Comparison of ENCODE assay signal across 8 cellular contexts in the genomic region with DNA sequence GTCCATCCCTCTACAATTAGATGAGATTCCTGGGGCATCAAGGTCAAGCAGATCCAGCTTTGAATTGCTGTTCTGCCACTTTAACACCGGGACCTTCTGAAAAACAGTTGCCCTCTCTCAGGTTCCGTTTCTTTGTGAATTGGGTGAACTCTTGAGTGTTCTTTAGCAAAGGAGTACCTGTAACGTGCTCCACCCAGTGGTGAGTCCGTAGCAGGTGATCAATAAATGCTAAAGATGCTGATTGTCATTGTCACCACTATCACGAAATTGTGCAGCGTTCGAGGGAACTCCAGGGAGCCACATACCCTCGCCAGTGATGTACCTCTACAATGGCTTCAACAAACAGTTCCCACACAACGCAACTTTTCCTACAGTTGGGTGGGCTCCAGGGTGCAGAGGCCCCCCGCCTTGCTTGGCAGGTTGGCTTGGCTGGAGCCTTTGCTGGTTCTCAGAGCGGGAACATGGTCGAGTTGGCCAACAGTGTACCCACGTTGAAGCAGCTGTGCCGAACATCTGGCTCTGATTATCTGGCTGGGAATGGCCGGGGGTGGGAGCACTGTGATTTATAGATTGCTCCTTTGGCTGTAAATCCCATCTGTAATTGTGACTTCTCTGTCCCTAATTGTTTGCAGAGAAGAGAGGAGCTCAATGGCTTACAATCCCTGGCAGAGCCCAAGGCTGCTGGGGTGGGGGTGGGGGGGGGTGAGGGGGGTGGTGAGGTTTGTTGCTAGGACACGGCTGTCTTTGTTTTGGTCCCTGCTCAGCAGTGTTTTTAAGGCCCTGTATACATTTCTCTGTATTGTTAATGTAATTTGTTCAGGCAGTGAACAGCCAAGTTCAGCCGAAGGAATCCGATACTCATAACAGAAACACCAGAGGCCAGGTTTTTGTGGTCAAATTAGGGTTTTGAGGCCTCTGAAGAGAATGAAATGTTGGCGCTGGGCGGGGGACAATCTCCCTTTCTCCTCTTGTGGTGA.
DNase-seq lines count a peak whose midpoint lies in the region; ATAC-seq, FAIRE-seq and TF ChIP-seq lines count a peak whose summit lies in the region.

No MANE protein-coding gene starts in this region.

- H3K27me3 Mint-ChIP-seq in glutamatergic neuron (ENCODE audit: unreplicated experiment): peaks cover 1% of the 10 kb centered on the region

- H3K36me3 Mint-ChIP-seq in glutamatergic neuron (ENCODE audit: unreplicated experiment): no peaks in the 10 kb centered on the region

- TF ChIP-seq CTCF in glutamatergic neuron (IDR thresholded peaks at IDR 0.05; ENCODE audit: partially characterized antibody, unreplicated experiment) (no peak), D721Med (IDR thresholded peaks at IDR 0.05; ENCODE audit: insufficient read depth, missing control alignments) (no peak)

- H3K9ac ChIP-seq in stomach smooth muscle (ENCODE audit: low read length in 2 of 2): peak overlapping the region; percentile 42 to 58

- H3K9me3 ChIP-seq in HAP-1: no peaks in the 10 kb centered on the region
- H3K9me3 ChIP-seq in stomach smooth muscle (ENCODE audit: control insufficient read depth in 2 of 2, low read length in 2 of 2): no peaks in the 10 kb centered on the region

- ATAC-seq in SK-N-SH treated with all-trans-retinoic acid at 6 μM for 48 hours (peak; percentile 94), GM21717 (IDR thresholded peaks at IDR 0.05; ENCODE audit: unreplicated experiment) (no peak)

- DNase-seq in HAP-1 (ENCODE audit: low spot score in 2 of 2) (peak; percentile 87 to 99), hippocampal formation (lab: John Stamatoyannopoulos, UW) (peak; percentile 65 to 87), glutamatergic neuron (no peak), D721Med (ENCODE audit: insufficient read length, low spot score) (no peak)
- no peak for DNase-seq in NK-92 treated with Interleukin-12 subunit alpha and Interleukin-12 subunit beta, amount 100 ng/mL, for 24 hours (lab: John Stamatoyannopoulos, UW)

- no peaks in the 10 kb centered on the region for H3K27me3 ChIP-seq in HAP-1 (ENCODE audit: low read depth)
- H3K27me3 ChIP-seq in stomach smooth muscle (ENCODE audit: control insufficient read depth in 1 of 2, insufficient read depth in 2 of 2, low read length in 2 of 2): no peaks in the 10 kb centered on the region

- in situ Hi-C loops in HAP-1 (cut with MboI; ENCODE audit: low sequenced_read_pairs): no loop called here

- FAIRE-seq in D721Med (lab: Jason Lieb, UNC): no peak

- no peak overlapping the region for H3K4me3 Mint-ChIP-seq in glutamatergic neuron (ENCODE audit: unreplicated experiment)

- no peaks in the 10 kb centered on the region for H3K9me3 Mint-ChIP-seq in glutamatergic neuron (ENCODE audit: unreplicated experiment)

- H3K4me1 Mint-ChIP-seq in glutamatergic neuron (ENCODE audit: low read depth, unreplicated experiment): peaks cover 8% of the 10 kb centered on the region

- no peak overlapping the region for H3K27ac Mint-ChIP-seq in glutamatergic neuron (ENCODE audit: unreplicated experiment)

- peak overlapping the region; percentile 81 for H3K27ac ChIP-seq in stomach smooth muscle (ENCODE audit: low read length)

- H3K4me3 ChIP-seq in HAP-1 (peak overlapping the region; percentile 3; the same call in 1 of the 2 replicates), stomach smooth muscle (ENCODE audit: low read length in 2 of 2) (peak overlapping the region; percentile 51 to 61)

- no peaks in the 10 kb centered on the region; the same call in 1 of the 2 replicates for H3K36me3 ChIP-seq in HAP-1 (replicated peaks)
- no peaks in the 10 kb centered on the region for H3K36me3 ChIP-seq in stomach smooth muscle (ENCODE audit: control insufficient read depth in 2 of 2, insufficient read depth in 2 of 2, low read length in 2 of 2)

- peaks cover 30% of the 10 kb centered on the region for H3K4me1 ChIP-seq in HAP-1
- H3K4me1 ChIP-seq in stomach smooth muscle (ENCODE audit: control insufficient read depth, insufficient read depth, low read length): peaks cover 44% of the 10 kb centered on the region

TF ChIP-seq in SK-N-SH treated with all-trans-retinoic acid at 6 μM for 48 hours, 23 proteins besides CTCF, POLR2A, EP300 and RAD21:
- TF ChIP-seq GLIS3 (CRISPR knock-in tag; IDR thresholded peaks at IDR 0.05) (no peak), ZC3H10 (CRISPR knock-in tag; IDR thresholded peaks at IDR 0.05) (no peak), ZFP30 (CRISPR knock-in tag; IDR thresholded peaks at IDR 0.05) (no peak; the same call in 1 of the 2 replicates), CSDC2 (CRISPR knock-in tag; IDR thresholded peaks at IDR 0.05) (no peak), TOX (CRISPR knock-in tag; IDR thresholded peaks at IDR 0.05; ENCODE audit: borderline replicate concordance) (no peak), RARB (CRISPR knock-in tag; IDR thresholded peaks at IDR 0.05) (no peak), ISL1 (CRISPR knock-in tag; IDR thresholded peaks at IDR 0.05) (no peak), SNAI2 (CRISPR knock-in tag; IDR thresholded peaks at IDR 0.05) (no peak), TCF4 (CRISPR knock-in tag; IDR thresholded peaks at IDR 0.05; ENCODE audit: borderline replicate concordance) (peak; percentile 92), ZNF8 (CRISPR knock-in tag; IDR thresholded peaks at IDR 0.05) (0 out of 2 replicates have a peak, but pooled peaks have one; percentile 26), ZNF565 (CRISPR knock-in tag; conservative IDR thresholded peaks at IDR 0.05; ENCODE audit: low read depth) (no peak)
- TF ChIP-seq, protein P1, sequence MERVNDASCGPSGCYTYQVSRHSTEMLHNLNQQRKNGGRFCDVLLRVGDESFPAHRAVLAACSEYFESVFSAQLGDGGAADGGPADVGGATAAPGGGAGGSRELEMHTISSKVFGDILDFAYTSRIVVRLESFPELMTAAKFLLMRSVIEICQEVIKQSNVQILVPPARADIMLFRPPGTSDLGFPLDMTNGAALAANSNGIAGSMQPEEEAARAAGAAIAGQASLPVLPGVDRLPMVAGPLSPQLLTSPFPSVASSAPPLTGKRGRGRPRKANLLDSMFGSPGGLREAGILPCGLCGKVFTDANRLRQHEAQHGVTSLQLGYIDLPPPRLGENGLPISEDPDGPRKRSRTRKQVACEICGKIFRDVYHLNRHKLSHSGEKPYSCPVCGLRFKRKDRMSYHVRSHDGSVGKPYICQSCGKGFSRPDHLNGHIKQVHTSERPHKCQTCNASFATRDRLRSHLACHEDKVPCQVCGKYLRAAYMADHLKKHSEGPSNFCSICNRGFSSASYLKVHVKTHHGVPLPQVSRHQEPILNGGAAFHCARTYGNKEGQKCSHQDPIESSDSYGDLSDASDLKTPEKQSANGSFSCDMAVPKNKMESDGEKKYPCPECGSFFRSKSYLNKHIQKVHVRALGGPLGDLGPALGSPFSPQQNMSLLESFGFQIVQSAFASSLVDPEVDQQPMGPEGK (CRISPR knock-in tag; IDR thresholded peaks at IDR 0.05; ENCODE audit: borderline replicate concordance): no peak
- TF ChIP-seq, protein P2, sequence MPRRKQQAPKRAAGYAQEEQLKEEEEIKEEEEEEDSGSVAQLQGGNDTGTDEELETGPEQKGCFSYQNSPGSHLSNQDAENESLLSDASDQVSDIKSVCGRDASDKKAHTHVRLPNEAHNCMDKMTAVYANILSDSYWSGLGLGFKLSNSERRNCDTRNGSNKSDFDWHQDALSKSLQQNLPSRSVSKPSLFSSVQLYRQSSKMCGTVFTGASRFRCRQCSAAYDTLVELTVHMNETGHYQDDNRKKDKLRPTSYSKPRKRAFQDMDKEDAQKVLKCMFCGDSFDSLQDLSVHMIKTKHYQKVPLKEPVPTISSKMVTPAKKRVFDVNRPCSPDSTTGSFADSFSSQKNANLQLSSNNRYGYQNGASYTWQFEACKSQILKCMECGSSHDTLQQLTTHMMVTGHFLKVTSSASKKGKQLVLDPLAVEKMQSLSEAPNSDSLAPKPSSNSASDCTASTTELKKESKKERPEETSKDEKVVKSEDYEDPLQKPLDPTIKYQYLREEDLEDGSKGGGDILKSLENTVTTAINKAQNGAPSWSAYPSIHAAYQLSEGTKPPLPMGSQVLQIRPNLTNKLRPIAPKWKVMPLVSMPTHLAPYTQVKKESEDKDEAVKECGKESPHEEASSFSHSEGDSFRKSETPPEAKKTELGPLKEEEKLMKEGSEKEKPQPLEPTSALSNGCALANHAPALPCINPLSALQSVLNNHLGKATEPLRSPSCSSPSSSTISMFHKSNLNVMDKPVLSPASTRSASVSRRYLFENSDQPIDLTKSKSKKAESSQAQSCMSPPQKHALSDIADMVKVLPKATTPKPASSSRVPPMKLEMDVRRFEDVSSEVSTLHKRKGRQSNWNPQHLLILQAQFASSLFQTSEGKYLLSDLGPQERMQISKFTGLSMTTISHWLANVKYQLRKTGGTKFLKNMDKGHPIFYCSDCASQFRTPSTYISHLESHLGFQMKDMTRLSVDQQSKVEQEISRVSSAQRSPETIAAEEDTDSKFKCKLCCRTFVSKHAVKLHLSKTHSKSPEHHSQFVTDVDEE (CRISPR knock-in tag; IDR thresholded peaks at IDR 0.05): peak; percentile 90
- TF ChIP-seq, protein P3, sequence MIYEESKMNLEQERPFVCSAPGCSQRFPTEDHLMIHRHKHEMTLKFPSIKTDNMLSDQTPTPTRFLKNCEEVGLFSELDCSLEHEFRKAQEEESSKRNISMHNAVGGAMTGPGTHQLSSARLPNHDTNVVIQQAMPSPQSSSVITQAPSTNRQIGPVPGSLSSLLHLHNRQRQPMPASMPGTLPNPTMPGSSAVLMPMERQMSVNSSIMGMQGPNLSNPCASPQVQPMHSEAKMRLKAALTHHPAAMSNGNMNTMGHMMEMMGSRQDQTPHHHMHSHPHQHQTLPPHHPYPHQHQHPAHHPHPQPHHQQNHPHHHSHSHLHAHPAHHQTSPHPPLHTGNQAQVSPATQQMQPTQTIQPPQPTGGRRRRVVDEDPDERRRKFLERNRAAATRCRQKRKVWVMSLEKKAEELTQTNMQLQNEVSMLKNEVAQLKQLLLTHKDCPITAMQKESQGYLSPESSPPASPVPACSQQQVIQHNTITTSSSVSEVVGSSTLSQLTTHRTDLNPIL (CRISPR knock-in tag; IDR thresholded peaks at IDR 0.05; ENCODE audit: low read depth): no peak

Comparison
In these comparisons a context has a peak if more than half of its experiments do, and no peak if none do; other contexts are left out.
1. DNase-seq: peak in HAP-1 (2 of 2) and hippocampal formation (2 of 2); none in glutamatergic neuron (single experiment), NK-92 treated with Interleukin-12 subunit alpha and Interleukin-12 subunit beta, amount 100 ng/mL, for 24 hours (single experiment) and D721Med (single experiment).